Comparison of ENCODE assay signal across 8 cellular contexts in the genomic region with DNA sequence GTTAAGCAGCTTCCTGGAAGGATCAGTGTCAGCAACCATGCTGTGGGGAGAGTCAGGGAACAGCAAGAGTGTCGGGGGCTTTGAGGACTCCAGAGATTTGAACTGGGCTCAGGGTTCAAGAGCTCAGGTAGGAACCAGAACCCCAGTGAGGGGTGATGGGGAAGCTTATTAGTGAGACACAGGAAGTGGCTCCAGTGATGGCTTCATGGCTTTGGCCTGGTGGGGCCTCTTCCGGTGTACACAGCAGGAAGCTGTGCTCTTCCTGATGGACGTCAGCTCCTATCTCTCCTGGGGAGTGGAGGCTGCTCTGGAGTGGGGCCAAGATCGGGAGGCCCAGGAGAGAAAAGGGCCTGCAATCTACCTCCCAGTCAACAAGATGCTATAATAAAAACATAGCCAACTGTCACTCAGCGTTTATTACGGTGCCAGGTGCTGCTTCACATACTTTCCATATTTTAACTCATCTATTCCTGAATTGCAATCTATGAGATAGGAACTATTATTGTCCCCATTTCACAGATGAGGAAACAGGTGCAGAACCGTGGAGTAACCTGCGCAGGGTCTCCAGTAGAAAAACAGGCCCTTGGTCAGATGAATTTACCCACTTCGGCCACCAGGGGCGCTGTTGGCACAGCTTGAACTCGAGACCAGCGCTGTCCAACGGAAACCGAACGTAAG.
A peak's percentile ranks its signal among the peaks of the same experiment; 100 is the strongest.
DNase-seq lines count a peak whose midpoint lies in the region; ATAC-seq, FAIRE-seq and TF ChIP-seq lines count a peak whose summit lies in the region.

No MANE protein-coding gene starts in this region.

- H3K27me3 Mint-ChIP-seq in activated CD8-positive, alpha-beta T cell treated with anti-CD3 and anti-CD28 coated beads for 36 hours: peaks cover 6% of the 10 kb centered on the region

- H3K4me3 ChIP-seq in AG04449 (ENCODE audit: low read depth, low read length): no peak overlapping the region

- H3K4me3 Mint-ChIP-seq in activated CD8-positive, alpha-beta T cell treated with anti-CD3 and anti-CD28 coated beads for 36 hours: no peak overlapping the region

- ATAC-seq in activated CD8-positive, alpha-beta T cell treated with anti-CD3 and anti-CD28 coated beads for 36 hours: peak; percentile 83
- ATAC-seq in stimulated activated naive CD8-positive, alpha-beta T cell treated with anti-CD3 and anti-CD28 coated beads, Interleukin-15, Interleukin-2, amounts not matched to agents 100 U/mL and 50 U/mL, for 24 hours: no peak
- no peak for ATAC-seq in GM21526 (IDR thresholded peaks at IDR 0.05; ENCODE audit: low FRiP score, unreplicated experiment)

- intact Hi-C loops in activated CD8-positive, alpha-beta T cell treated with anti-CD3 and anti-CD28 coated beads for 36 hours (cut with micrococcal nuclease): no loop called here

- CTCF ChIA-PET in AG04449 (lab: Yijun Ruan, JAX): interaction anchor here (0.6 to 19.7 kb wide), 26 partner anchors 13 to 966 kb away, joined by 3 to 497 read pairs (median 3); partner anchors contain the start of genes MEG3 and WDR25
- CTCF ChIA-PET in activated CD8-positive, alpha-beta T cell treated with anti-CD3 and anti-CD28 coated beads for 36 hours (lab: Charles Lee): interaction anchor here (0.8 to 2.2 kb wide), 12 partner anchors 10 to 966 kb away, joined by 3 to 24 read pairs (median 4); no protein-coding TSS in a partner anchor

- FAIRE-seq in endometrium (lab: Jason Lieb, UNC): peak; percentile 18

- peak; percentile 84 for TF ChIP-seq CTCF in AG04449 (IDR thresholded peaks at IDR 0.05; ENCODE audit: insufficient read depth, low read length, missing control alignments)
- TF ChIP-seq CTCF in GM12874 (IDR thresholded peaks at IDR 0.05; ENCODE audit: insufficient read depth, low read depth, low read length): peak; percentile 76
- TF ChIP-seq CTCF in activated CD8-positive, alpha-beta T cell treated with anti-CD3 and anti-CD28 coated beads for 36 hours (IDR thresholded peaks at IDR 0.05): peak; percentile 98

- DNase-seq in AG04449 (ENCODE audit: low read depth, low spot score) (no peak), NCI-H226 (peak; percentile 42), mucosa of gallbladder (ENCODE audit: low spot score) (peak; percentile 72)
- peak; percentile 75 for DNase-seq in activated CD8-positive, alpha-beta T cell treated with anti-CD3 and anti-CD28 coated beads for 36 hours
- DNase-seq in stimulated activated naive CD8-positive, alpha-beta T cell treated with anti-CD3 and anti-CD28 coated beads, Interleukin-15, Interleukin-2, amounts not matched to agents 100 U/mL and 50 U/mL, for 24 hours: peak; percentile 70

- POLR2A ChIA-PET in AG04449 (lab: Yijun Ruan, JAX): no interaction called here
- POLR2A ChIA-PET in activated CD8-positive, alpha-beta T cell treated with anti-CD3 and anti-CD28 coated beads for 36 hours (lab: Charles Lee): interaction anchor here (0.5 to 0.8 kb wide), 2 partner anchors 10 to 128 kb away, joined by 3 read pairs; no protein-coding TSS in a partner anchor

- H3K4me1 Mint-ChIP-seq in activated CD8-positive, alpha-beta T cell treated with anti-CD3 and anti-CD28 coated beads for 36 hours (ENCODE audit: low read depth): peaks cover 2% of the 10 kb centered on the region

- no peaks in the 10 kb centered on the region for H3K9me3 Mint-ChIP-seq in activated CD8-positive, alpha-beta T cell treated with anti-CD3 and anti-CD28 coated beads for 36 hours

- H3K36me3 Mint-ChIP-seq in activated CD8-positive, alpha-beta T cell treated with anti-CD3 and anti-CD28 coated beads for 36 hours (ENCODE audit: low read depth): no peaks in the 10 kb centered on the region

- peak overlapping the region; percentile 76 for H3K27ac Mint-ChIP-seq in activated CD8-positive, alpha-beta T cell treated with anti-CD3 and anti-CD28 coated beads for 36 hours
